ENCODE assay signal across 8 cellular contexts in the genomic region with DNA sequence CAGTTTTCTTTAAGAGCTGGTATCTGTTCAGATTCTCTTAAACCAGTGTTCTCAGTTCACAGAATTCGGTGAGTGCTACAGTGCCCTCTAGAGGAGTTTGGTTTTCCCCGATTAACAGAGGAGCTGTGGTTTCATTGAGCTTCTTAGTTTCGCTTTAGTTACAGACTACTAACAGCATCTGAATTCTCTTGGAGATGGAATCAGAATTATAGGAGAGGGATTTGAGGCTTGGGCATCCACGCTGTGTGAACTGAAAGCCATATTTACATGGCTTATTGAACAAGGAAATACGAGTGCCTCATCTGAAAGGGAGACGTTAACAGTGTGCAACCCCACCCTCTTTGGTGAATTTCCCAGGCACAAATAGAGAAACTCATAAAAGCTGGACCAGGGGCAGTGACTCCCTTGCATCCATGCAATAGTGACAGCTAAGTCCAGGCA.
DNase-seq lines count a peak whose midpoint lies in the region; ATAC-seq, FAIRE-seq and TF ChIP-seq lines count a peak whose summit lies in the region.

No MANE protein-coding gene starts in this region.

- intact Hi-C loops in ascending aorta (cut with DNase I), result no loop called here

- peak; percentile 100 for ATAC-seq in GM21526 (IDR thresholded peaks at IDR 0.05; ENCODE audit: low FRiP score, unreplicated experiment)

- peak; percentile 80 for FAIRE-seq in G401.6 (lab: Jason Lieb, UNC)

- no peaks in the 10 kb centered on the region for H3K27me3 ChIP-seq in ascending aorta

- no peaks in the 10 kb centered on the region for H3K4me1 ChIP-seq in ascending aorta

- no peak overlapping the region for H3K27ac ChIP-seq in ascending aorta

- H3K9me3 ChIP-seq in ascending aorta, result no peaks in the 10 kb centered on the region

- peak in 2 of 3 experiments; percentile 50 to 63 for TF ChIP-seq CTCF in ascending aorta (IDR thresholded peaks at IDR 0.05)

- peak overlapping the region; percentile 44 to 49 for H3K4me3 ChIP-seq in ascending aorta

- DNase-seq in HT-29 (ENCODE audit: low spot score) (peak; percentile 76), NCI-H82 treated with DMSO at 0.1 percent for 48 hours (lab: John Stamatoyannopoulos, UW; ENCODE audit: unreplicated experiment) (peak; percentile 93), ascending aorta (ENCODE audit: low spot score in 2 of 2) (peak in 1 of 2 donors; percentile 65), hippocampal formation (lab: John Stamatoyannopoulos, UW) (peak; percentile 48 to 89), renal cortical epithelial cell (ENCODE audit: low read depth) (peak; percentile 80)
- no peak for DNase-seq in effector CD8-positive, alpha-beta T cell (lab: John Stamatoyannopoulos, UW)

- H3K36me3 ChIP-seq in ascending aorta, result no peaks in the 10 kb centered on the region
